Comparison of ENCODE assay signal across 1 cellular context in the genomic region with DNA sequence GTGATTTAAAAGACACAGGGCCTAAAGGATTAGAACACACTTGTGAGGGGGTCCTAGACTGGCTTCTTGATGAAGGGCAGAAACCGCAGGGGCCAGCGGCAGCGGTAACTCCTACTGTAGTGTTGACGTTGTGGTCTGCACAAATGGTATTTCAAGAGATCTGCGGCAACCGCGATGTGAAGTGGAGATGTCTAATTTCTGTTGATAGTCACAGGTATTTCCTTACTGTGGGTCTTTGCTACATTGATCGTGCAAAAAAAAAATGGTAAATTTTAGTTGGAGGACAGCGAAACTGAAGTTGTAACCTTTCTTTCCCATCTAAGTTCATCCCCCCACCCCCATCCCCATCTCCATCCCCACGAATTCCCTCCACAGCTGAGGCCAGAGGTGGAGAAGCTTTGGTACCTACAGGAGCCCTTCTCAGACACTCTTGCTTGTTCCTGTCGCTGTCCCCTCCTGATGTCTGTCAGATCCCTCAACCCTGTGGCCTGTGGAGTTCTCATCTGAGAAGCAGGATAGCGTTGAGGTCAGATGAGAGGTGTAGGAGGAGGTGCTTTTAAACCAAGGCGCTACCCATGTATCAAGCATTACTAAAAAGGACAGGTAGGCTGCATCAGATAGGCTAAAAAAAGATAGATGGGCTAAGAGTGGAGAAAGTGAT.
A peak's percentile ranks its signal among the peaks of the same experiment; 100 is the strongest.
TF ChIP-seq lines count a peak whose summit lies in the region.

No MANE protein-coding gene starts in this region.

TF ChIP-seq in HepG2, 621 proteins besides CTCF, POLR2A, EP300 and RAD21:
- TF ChIP-seq, protein P1, sequence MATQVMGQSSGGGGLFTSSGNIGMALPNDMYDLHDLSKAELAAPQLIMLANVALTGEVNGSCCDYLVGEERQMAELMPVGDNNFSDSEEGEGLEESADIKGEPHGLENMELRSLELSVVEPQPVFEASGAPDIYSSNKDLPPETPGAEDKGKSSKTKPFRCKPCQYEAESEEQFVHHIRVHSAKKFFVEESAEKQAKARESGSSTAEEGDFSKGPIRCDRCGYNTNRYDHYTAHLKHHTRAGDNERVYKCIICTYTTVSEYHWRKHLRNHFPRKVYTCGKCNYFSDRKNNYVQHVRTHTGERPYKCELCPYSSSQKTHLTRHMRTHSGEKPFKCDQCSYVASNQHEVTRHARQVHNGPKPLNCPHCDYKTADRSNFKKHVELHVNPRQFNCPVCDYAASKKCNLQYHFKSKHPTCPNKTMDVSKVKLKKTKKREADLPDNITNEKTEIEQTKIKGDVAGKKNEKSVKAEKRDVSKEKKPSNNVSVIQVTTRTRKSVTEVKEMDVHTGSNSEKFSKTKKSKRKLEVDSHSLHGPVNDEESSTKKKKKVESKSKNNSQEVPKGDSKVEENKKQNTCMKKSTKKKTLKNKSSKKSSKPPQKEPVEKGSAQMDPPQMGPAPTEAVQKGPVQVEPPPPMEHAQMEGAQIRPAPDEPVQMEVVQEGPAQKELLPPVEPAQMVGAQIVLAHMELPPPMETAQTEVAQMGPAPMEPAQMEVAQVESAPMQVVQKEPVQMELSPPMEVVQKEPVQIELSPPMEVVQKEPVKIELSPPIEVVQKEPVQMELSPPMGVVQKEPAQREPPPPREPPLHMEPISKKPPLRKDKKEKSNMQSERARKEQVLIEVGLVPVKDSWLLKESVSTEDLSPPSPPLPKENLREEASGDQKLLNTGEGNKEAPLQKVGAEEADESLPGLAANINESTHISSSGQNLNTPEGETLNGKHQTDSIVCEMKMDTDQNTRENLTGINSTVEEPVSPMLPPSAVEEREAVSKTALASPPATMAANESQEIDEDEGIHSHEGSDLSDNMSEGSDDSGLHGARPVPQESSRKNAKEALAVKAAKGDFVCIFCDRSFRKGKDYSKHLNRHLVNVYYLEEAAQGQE (IDR thresholded peaks at IDR 0.05; ENCODE audit: borderline replicate concordance in 1 of 2, low read depth in 1 of 2, low read length in 2 of 2) = peak in 1 of 2 experiments; percentile 87
- peak; percentile 21 for TF ChIP-seq HNRNPK (IDR thresholded peaks at IDR 0.05; ENCODE audit: low read depth, low read length, poor library complexity, severe bottlenecking)
- TF ChIP-seq MIER2 (CRISPR knock-in tag; IDR thresholded peaks at IDR 0.05) = peak; percentile 84
- no peak for TF ChIP-seq REXO4 (CRISPR knock-in tag; IDR thresholded peaks at IDR 0.05; ENCODE audit: borderline replicate concordance)
- TF ChIP-seq MED8 (CRISPR knock-in tag; IDR thresholded peaks at IDR 0.05; ENCODE audit: insufficient replicate concordance) = no peak
- no peak for TF ChIP-seq PCBP1 (IDR thresholded peaks at IDR 0.05; ENCODE audit: borderline replicate concordance, low read depth, low read length)
- TF ChIP-seq RBM39 (IDR thresholded peaks at IDR 0.05; ENCODE audit: low read depth, low read length, poor library complexity, severe bottlenecking) = no peak
- TF ChIP-seq CHD4 (IDR thresholded peaks at IDR 0.05; ENCODE audit: borderline replicate concordance, low read length) = no peak
- TF ChIP-seq, protein P2, sequence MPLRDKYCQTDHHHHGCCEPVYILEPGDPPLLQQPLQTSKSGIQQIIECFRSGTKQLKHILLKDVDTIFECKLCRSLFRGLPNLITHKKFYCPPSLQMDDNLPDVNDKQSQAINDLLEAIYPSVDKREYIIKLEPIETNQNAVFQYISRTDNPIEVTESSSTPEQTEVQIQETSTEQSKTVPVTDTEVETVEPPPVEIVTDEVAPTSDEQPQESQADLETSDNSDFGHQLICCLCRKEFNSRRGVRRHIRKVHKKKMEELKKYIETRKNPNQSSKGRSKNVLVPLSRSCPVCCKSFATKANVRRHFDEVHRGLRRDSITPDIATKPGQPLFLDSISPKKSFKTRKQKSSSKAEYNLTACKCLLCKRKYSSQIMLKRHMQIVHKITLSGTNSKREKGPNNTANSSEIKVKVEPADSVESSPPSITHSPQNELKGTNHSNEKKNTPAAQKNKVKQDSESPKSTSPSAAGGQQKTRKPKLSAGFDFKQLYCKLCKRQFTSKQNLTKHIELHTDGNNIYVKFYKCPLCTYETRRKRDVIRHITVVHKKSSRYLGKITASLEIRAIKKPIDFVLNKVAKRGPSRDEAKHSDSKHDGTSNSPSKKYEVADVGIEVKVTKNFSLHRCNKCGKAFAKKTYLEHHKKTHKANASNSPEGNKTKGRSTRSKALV (CRISPR knock-in tag; IDR thresholded peaks at IDR 0.05) = 0 out of 2 replicates have a peak, but pooled peaks have one; percentile 10
- 0 out of 2 replicates have a peak, but pooled peaks have one; percentile 7 for TF ChIP-seq RFXAP (CRISPR knock-in tag; IDR thresholded peaks at IDR 0.05; ENCODE audit: borderline replicate concordance)
- no peak for TF ChIP-seq YY1 (IDR thresholded peaks at IDR 0.05; ENCODE audit: insufficient read depth, insufficient replicate concordance, low read depth, low read length)
- 0 out of 2 replicates have a peak, but pooled peaks have one; percentile 5 for TF ChIP-seq ZNF839 (CRISPR knock-in tag; IDR thresholded peaks at IDR 0.05; ENCODE audit: borderline replicate concordance)
TF ChIP-seq in HepG2: peak in this region for 6.
